Comparison of ENCODE assay signal across 16 cellular contexts in the genomic region with DNA sequence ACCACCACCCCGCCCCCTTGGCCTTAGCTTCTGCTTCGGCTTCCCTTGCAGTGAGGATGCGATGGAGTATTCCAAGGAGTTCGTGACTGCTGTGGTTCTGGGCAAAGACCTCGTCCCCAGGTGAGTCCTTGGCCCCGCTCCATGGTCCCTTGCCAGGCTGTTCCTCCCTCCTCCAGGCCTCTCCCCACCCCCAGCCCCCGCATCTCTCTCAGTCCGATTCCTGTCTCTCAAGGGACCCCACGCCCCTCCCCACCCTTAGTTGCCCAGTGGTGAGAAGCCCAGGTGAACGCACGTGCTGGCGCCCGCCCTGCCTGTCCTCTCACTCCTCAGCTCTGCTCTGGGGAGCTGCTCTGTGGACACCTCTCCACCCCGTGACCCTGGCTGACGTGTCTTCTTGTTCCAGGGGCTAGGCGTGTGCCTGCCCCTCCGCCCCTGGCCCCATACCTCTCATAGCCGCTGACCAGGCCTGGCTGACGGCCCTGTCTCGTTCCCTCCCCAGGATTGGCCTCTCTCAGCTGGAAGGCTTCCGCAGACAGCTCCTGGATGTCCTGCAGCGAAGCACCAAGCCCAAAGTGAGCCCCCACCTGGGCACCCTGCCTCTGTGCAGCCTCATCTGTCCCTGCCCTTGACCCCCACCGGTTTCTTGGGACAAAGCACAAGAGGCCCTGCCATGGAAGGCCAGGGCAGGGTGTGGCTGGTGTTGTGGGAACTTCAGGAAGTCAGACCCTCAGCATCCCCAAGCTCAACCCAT. TPM values are rescaled to one million over a fixed set of nuclear protein-coding genes. Genes with fewer than 3 reads are reported as not detected.
"Had no signal": no experiment of that assay in that cellular context is flagged by ENCODE, and none has a peak within 500 bp of the region (broad histone marks: within the 10 kb centered on the region; RNA-seq: fewer than 3 reads in every experiment).

No MANE protein-coding gene starts in this region.

- H3K36me3 ChIP-seq: vagina had no signal

- H3K4me3 ChIP-seq: esophagus muscularis mucosa, hepatocyte, left ventricle myocardium inferior, skin epidermis, transverse colon, vagina had no signal

- H3K79me2 ChIP-seq: hepatocyte had no signal

- H3K27ac Mint-ChIP-seq: activated T-helper 1 cell treated with anti-CD3 and anti-CD28 coated beads, Interleukin-12 subunit alpha, Interleukin-12 subunit beta, Interleukin-2, Interleukin-4 antibody, amounts not matched to agents 30 ng/mL and 10 ng/mL and 1 ng/mL, durations not matched to agents 14 hours and 24 hours and 36 hours; memory B cell had no signal

- H3K4me1 ChIP-seq: transverse colon had no signal

- H3K27me3 Mint-ChIP-seq: naive thymus-derived CD8-positive, alpha-beta T cell had no signal

- ATAC-seq: naive thymus-derived CD8-positive, alpha-beta T cell had no signal

- FAIRE-seq: kidney had no signal

- H3K36me3 Mint-ChIP-seq: memory B cell; naive thymus-derived CD8-positive, alpha-beta T cell had no signal

- H2AFZ ChIP-seq: hepatocyte had no signal

- H3K27ac ChIP-seq: esophagus muscularis mucosa, hepatocyte, left ventricle myocardium inferior, skin epidermis, transverse colon, vagina had no signal

- H3K27me3 ChIP-seq: esophagus muscularis mucosa, hepatocyte, transverse colon, vagina had no signal

- H3K9me3 ChIP-seq: esophagus muscularis mucosa, left ventricle myocardium inferior, transverse colon, vagina had no signal

- H3K4me2 ChIP-seq: hepatocyte had no signal

- H3K4me3 Mint-ChIP-seq: activated T-helper 1 cell treated with anti-CD3 and anti-CD28 coated beads, Interleukin-12 subunit alpha, Interleukin-12 subunit beta, Interleukin-2, Interleukin-4 antibody, amounts not matched to agents 30 ng/mL and 10 ng/mL and 1 ng/mL, durations not matched to agents 14 hours and 24 hours and 36 hours; memory B cell; naive thymus-derived CD8-positive, alpha-beta T cell had no signal

- DNase-seq: activated CD4-positive, CD25-positive, alpha-beta regulatory T cell treated with anti-CD3 and anti-CD28 coated beads, Interleukin-2, amount 50 U/mL, for 72 hours; activated naive CD4-positive, alpha-beta T cell; kidney; left ventricle myocardium inferior; naive thymus-derived CD8-positive, alpha-beta T cell; retina; stimulated activated CD4-positive, alpha-beta T cell treated with anti-CD3 and anti-CD28 coated beads, Interleukin-15, amount 100 ng/mL, for 24 hours; stimulated activated CD4-positive, alpha-beta T cell treated with anti-CD3 and anti-CD28 coated beads, Interleukin-4, amount 100 ng/mL, for 1 hour; stimulated activated naive CD4-positive, alpha-beta T cell treated with Interleukin-2 at 50 U/mL for 16 hours; transverse colon had no signal

- H3K9me3 Mint-ChIP-seq: activated T-helper 1 cell treated with anti-CD3 and anti-CD28 coated beads, Interleukin-12 subunit alpha, Interleukin-12 subunit beta, Interleukin-2, Interleukin-4 antibody, amounts not matched to agents 30 ng/mL and 10 ng/mL and 1 ng/mL, durations not matched to agents 14 hours and 24 hours and 36 hours; memory B cell; naive thymus-derived CD8-positive, alpha-beta T cell had no signal

RNA-seq across cellular contexts. Expression of gene DAGLA, which starts 57.6 kb away (rescaled TPM):
- polyA plus RNA-seq: naive thymus-derived CD8-positive, alpha-beta T cell had no signal
